34 cellular contexts compared by ENCODE assay signal in the genomic region with DNA sequence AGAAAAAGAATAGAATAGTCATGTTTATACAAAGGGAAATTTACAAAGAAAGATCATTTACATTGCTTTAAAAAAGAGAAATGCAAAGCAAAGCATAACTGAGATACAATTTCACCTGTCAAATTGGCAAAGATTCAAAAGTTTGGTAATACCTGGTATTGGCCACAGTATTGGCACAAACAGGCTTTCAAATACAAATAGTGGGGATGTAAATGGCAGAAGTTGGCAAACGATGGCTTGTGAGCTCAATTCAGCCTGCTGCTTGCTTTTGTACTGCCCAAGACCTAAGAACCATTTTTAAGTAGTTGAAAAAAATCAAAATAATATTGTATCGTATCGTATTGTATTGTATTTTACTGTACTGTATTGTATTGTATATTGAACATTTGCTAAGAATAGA.
"Had no signal": no experiment of that assay in that cellular context is flagged by ENCODE, and none has a peak within 500 bp of the region (broad histone marks: within the 10 kb centered on the region; RNA-seq: fewer than 3 reads in every experiment).

No MANE protein-coding gene starts in this region.

- H3K36me3 Mint-ChIP-seq: activated CD4-positive, alpha-beta memory T cell treated with anti-CD3 and anti-CD28 coated beads for 36 hours; activated naive CD4-positive, alpha-beta T cell treated with anti-CD3 and anti-CD28 coated beads, Interleukin-2, amount 50 U/mL, for 72 hours; brain; T-cell had no signal

- ATAC-seq: activated naive CD4-positive, alpha-beta T cell treated with anti-CD3 and anti-CD28 coated beads, Interleukin-2, amount 50 U/mL, for 72 hours; activated T-cell treated with anti-CD3 and anti-CD28 coated beads, Interleukin-2, amount 50 U/mL, for 4 hours; Right ventricle myocardium inferior; SK-N-SH treated with all-trans-retinoic acid at 6 μM for 48 hours; T-cell had no signal

- H3K9me3 Mint-ChIP-seq: activated B cell treated with CpG ODN at 0.5 μM for 24 hours; activated CD4-positive, alpha-beta memory T cell treated with anti-CD3 and anti-CD28 coated beads for 36 hours; activated naive CD4-positive, alpha-beta T cell treated with anti-CD3 and anti-CD28 coated beads for 36 hours; activated T-cell treated with anti-CD3 and anti-CD28 coated beads, Interleukin-2, amount 50 U/mL, for 4 hours; activated T-helper 1 cell treated with anti-CD3 and anti-CD28 coated beads, Interleukin-12 subunit alpha, Interleukin-12 subunit beta, Interleukin-2, Interleukin-4 antibody, amounts not matched to agents 30 ng/mL and 10 ng/mL and 1 ng/mL, durations not matched to agents 14 hours and 24 hours and 36 hours had no signal

- H3K27me3 Mint-ChIP-seq: activated B cell treated with CpG ODN at 0.5 μM for 24 hours; activated CD4-positive, alpha-beta memory T cell treated with anti-CD3 and anti-CD28 coated beads for 36 hours; T-cell had no signal

- H3K4me1 Mint-ChIP-seq: activated B cell treated with CpG ODN at 0.5 μM for 24 hours, T-cell had no signal

- H3K27ac Mint-ChIP-seq: activated B cell treated with CpG ODN at 0.5 μM for 24 hours; activated CD4-positive, alpha-beta memory T cell treated with anti-CD3 and anti-CD28 coated beads for 36 hours; activated naive CD4-positive, alpha-beta T cell treated with anti-CD3 and anti-CD28 coated beads for 36 hours; activated naive CD4-positive, alpha-beta T cell treated with anti-CD3 and anti-CD28 coated beads, Interleukin-2, amount 50 U/mL, for 72 hours; activated T-helper 1 cell treated with anti-CD3 and anti-CD28 coated beads, Interleukin-12 subunit alpha, Interleukin-12 subunit beta, Interleukin-2, Interleukin-4 antibody, amounts not matched to agents 30 ng/mL and 10 ng/mL and 1 ng/mL, durations not matched to agents 14 hours and 24 hours and 36 hours; brain; T-cell had no signal

- H3K4me3 Mint-ChIP-seq: activated B cell treated with CpG ODN at 0.5 μM for 24 hours; activated CD4-positive, alpha-beta memory T cell treated with anti-CD3 and anti-CD28 coated beads for 36 hours; activated naive CD4-positive, alpha-beta T cell treated with anti-CD3 and anti-CD28 coated beads for 36 hours; activated T-cell treated with anti-CD3 and anti-CD28 coated beads, Interleukin-2, amount 50 U/mL, for 4 hours; activated T-helper 1 cell treated with anti-CD3 and anti-CD28 coated beads, Interleukin-12 subunit alpha, Interleukin-12 subunit beta, Interleukin-2, Interleukin-4 antibody, amounts not matched to agents 30 ng/mL and 10 ng/mL and 1 ng/mL, durations not matched to agents 14 hours and 24 hours and 36 hours; brain; T-cell had no signal

- DNase-seq: activated B cell treated with CpG ODN at 0.5 μM for 24 hours; activated CD4-positive, alpha-beta memory T cell treated with anti-CD3 and anti-CD28 coated beads for 36 hours; activated CD4-positive, alpha-beta T cell treated with anti-CD3 and anti-CD28 coated beads for 4 hours; activated CD4-positive, alpha-beta T cell treated with anti-CD3 and anti-CD28 coated beads, Interleukin-2, amount 50 U/mL, for 1 hour; activated CD4-positive, CD25-positive, alpha-beta regulatory T cell treated with anti-CD3 and anti-CD28 coated beads, Interleukin-2, amount 50 U/mL, for 72 hours; activated CD8-positive, alpha-beta memory T cell treated with anti-CD3 and anti-CD28 coated beads, Interleukin-2, amount 50 U/mL, for 4 hours; activated gamma-delta T cell treated with Interleukin-2 at 50 U/mL for 16 hours; activated naive CD4-positive, alpha-beta T cell treated with anti-CD3 and anti-CD28 coated beads for 36 hours; activated T-cell treated with anti-CD3 and anti-CD28 coated beads for 4 hours; activated T-cell treated with anti-CD3 and anti-CD28 coated beads, Interleukin-2, amount 50 U/mL, for 4 hours; adrenal gland; cerebellar nuclear complex; Kasumi-1; KG1; MM.1S; MV-4-11; NCI-H1436 treated with DMSO at 0.1 percent for 48 hours; NCI-H187 treated with DMSO at 0.1 percent for 48 hours; NCI-H2227 treated with DMSO at 0.1 percent for 48 hours; NCI-H446; NCI-H510A treated with DMSO at 0.1 percent for 48 hours; NCI-H526 treated with DMSO at 0.1 percent for 48 hours; NCI-H82; NK-92 treated with Interleukin-12 subunit alpha and Interleukin-12 subunit beta, amount 100 ng/mL, for 24 hours; PC-9; SIG-M5; T-cell; T-helper 2 cell; T-helper 9 cell had no signal
